ENCODE assay signal across 32 cellular contexts in the genomic region with DNA sequence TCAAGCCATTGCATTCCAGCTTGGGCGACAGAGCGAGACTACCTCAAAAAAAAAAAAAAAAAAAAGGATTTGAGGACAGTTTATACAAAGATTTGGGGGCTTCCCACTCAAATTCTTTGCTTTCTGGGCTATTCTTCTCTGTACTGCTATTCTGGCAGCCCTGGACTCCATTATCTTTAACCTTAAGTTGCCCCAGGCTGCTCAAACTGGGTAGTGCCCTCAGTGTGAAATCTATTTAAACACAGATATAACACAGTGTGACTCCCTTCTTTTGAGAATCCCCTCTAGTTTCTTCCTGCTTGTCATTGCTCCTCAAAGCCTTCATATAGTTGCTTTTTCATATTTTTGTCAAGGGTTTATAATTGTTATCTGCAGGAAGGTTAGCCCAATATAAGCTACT.
"Had no signal": no experiment of that assay in that cellular context is flagged by ENCODE, and none has a peak within 500 bp of the region (broad histone marks: within the 10 kb centered on the region; RNA-seq: fewer than 3 reads in every experiment).

No MANE protein-coding gene starts in this region.

- H3K4me3 Mint-ChIP-seq: activated CD4-positive, alpha-beta T cell treated with anti-CD3 and anti-CD28 coated beads, Interleukin-2, amount 10 ng/mL, durations not matched to agents 24 days and 14 days; activated CD8-positive, alpha-beta memory T cell treated with anti-CD3 and anti-CD28 coated beads, Interleukin-2, amount 10 ng/mL, durations not matched to agents 7 days and 5 days; activated naive CD8-positive, alpha-beta T cell treated with anti-CD3 and anti-CD28 coated beads, Interleukin-2, amount 50 U/mL, for 24 hours; activated T-cell treated with anti-CD3 and anti-CD28 coated beads, Interleukin-2, amount 50 U/mL, for 24 hours; activated T-helper 1 cell treated with anti-CD3 and anti-CD28 coated beads, Interleukin-12 subunit alpha, Interleukin-12 subunit beta, Interleukin-2, Interleukin-4 antibody, amounts not matched to agents 30 ng/mL and 10 ng/mL and 1 ng/mL, durations not matched to agents 14 hours and 24 hours and 36 hours; brain; central memory CD8-positive, alpha-beta T cell; IgD-negative memory B cell; T-cell had no signal

- H3K36me3 Mint-ChIP-seq: activated naive CD4-positive, alpha-beta T cell treated with anti-CD3 and anti-CD28 coated beads, Interleukin-2, amount 50 U/mL, for 72 hours had no signal

- ATAC-seq: activated CD8-positive, alpha-beta memory T cell treated with anti-CD3 and anti-CD28 coated beads, Interleukin-2, amount 10 ng/mL, durations not matched to agents 7 days and 5 days; activated naive CD4-positive, alpha-beta T cell treated with anti-CD3 and anti-CD28 coated beads, Interleukin-2, amount 50 U/mL, for 72 hours; activated naive CD8-positive, alpha-beta T cell treated with anti-CD3 and anti-CD28 coated beads, Interleukin-2, amount 50 U/mL, for 24 hours; Panc1; Right ventricle myocardium inferior; T-cell had no signal

- H3K4me1 Mint-ChIP-seq: activated CD4-positive, alpha-beta T cell treated with anti-CD3 and anti-CD28 coated beads, Interleukin-2, amount 10 ng/mL, durations not matched to agents 24 days and 14 days; activated CD8-positive, alpha-beta memory T cell treated with anti-CD3 and anti-CD28 coated beads, Interleukin-2, amount 10 ng/mL, durations not matched to agents 7 days and 5 days; activated naive CD8-positive, alpha-beta T cell treated with anti-CD3 and anti-CD28 coated beads, Interleukin-2, amount 50 U/mL, for 24 hours; central memory CD8-positive, alpha-beta T cell; T-cell had no signal

- H3K27ac Mint-ChIP-seq: activated CD4-positive, alpha-beta T cell treated with anti-CD3 and anti-CD28 coated beads, Interleukin-2, amount 10 ng/mL, durations not matched to agents 24 days and 14 days; activated CD8-positive, alpha-beta memory T cell treated with anti-CD3 and anti-CD28 coated beads, Interleukin-2, amount 10 ng/mL, durations not matched to agents 7 days and 5 days; activated naive CD4-positive, alpha-beta T cell treated with anti-CD3 and anti-CD28 coated beads, Interleukin-2, amount 50 U/mL, for 72 hours; activated naive CD8-positive, alpha-beta T cell treated with anti-CD3 and anti-CD28 coated beads, Interleukin-2, amount 50 U/mL, for 24 hours; activated T-cell treated with anti-CD3 and anti-CD28 coated beads, Interleukin-2, amount 50 U/mL, for 24 hours; activated T-helper 1 cell treated with anti-CD3 and anti-CD28 coated beads, Interleukin-12 subunit alpha, Interleukin-12 subunit beta, Interleukin-2, Interleukin-4 antibody, amounts not matched to agents 30 ng/mL and 10 ng/mL and 1 ng/mL, durations not matched to agents 14 hours and 24 hours and 36 hours; T-cell had no signal

- H3K9me3 Mint-ChIP-seq: activated CD4-positive, alpha-beta T cell treated with anti-CD3 and anti-CD28 coated beads, Interleukin-2, amount 10 ng/mL, durations not matched to agents 24 days and 14 days; activated naive CD4-positive, alpha-beta T cell treated with anti-CD3 and anti-CD28 coated beads, Interleukin-2, amount 50 U/mL, for 72 hours; activated naive CD8-positive, alpha-beta T cell treated with anti-CD3 and anti-CD28 coated beads, Interleukin-2, amount 50 U/mL, for 24 hours; activated T-cell treated with anti-CD3 and anti-CD28 coated beads, Interleukin-2, amount 50 U/mL, for 24 hours; activated T-helper 1 cell treated with anti-CD3 and anti-CD28 coated beads, Interleukin-12 subunit alpha, Interleukin-12 subunit beta, Interleukin-2, Interleukin-4 antibody, amounts not matched to agents 30 ng/mL and 10 ng/mL and 1 ng/mL, durations not matched to agents 14 hours and 24 hours and 36 hours; brain; central memory CD8-positive, alpha-beta T cell; IgD-negative memory B cell; T-cell had no signal

- FAIRE-seq: astrocyte had no signal

- H3K27me3 Mint-ChIP-seq: activated CD4-positive, alpha-beta T cell treated with anti-CD3 and anti-CD28 coated beads, Interleukin-2, amount 10 ng/mL, durations not matched to agents 24 days and 14 days; activated CD8-positive, alpha-beta memory T cell treated with anti-CD3 and anti-CD28 coated beads, Interleukin-2, amount 10 ng/mL, durations not matched to agents 7 days and 5 days; activated naive CD8-positive, alpha-beta T cell treated with anti-CD3 and anti-CD28 coated beads, Interleukin-2, amount 50 U/mL, for 24 hours; activated T-cell treated with anti-CD3 and anti-CD28 coated beads, Interleukin-2, amount 50 U/mL, for 24 hours; brain; central memory CD8-positive, alpha-beta T cell; IgD-negative memory B cell; T-cell had no signal

- DNase-seq: activated CD4-positive, alpha-beta T cell treated with anti-CD3 and anti-CD28 coated beads, Interleukin-2, amount 10 ng/mL, durations not matched to agents 24 days and 14 days; activated CD4-positive, alpha-beta T cell treated with anti-CD3 and anti-CD28 coated beads, Interleukin-2, amount 50 U/mL, for 48 hours; activated CD4-positive, CD25-positive, alpha-beta regulatory T cell treated with anti-CD3 and anti-CD28 coated beads, Interleukin-2, amount 50 U/mL, for 72 hours; activated CD8-positive, alpha-beta memory T cell treated with anti-CD3 and anti-CD28 coated beads, Interleukin-2, amount 10 ng/mL, durations not matched to agents 7 days and 5 days; activated effector memory CD4-positive, alpha-beta T cell treated with anti-CD3 and anti-CD28 coated beads, Interleukin-2, amount 50 U/mL, for 16 hours; activated naive CD4-positive, alpha-beta T cell treated with Interleukin-2 at 50 U/mL for 16 hours; activated naive CD8-positive, alpha-beta T cell treated with anti-CD3 and anti-CD28 coated beads, Interleukin-2, amount 50 U/mL, for 24 hours; activated T-cell treated with anti-CD3 and anti-CD28 coated beads, Interleukin-2, amount 50 U/mL, for 24 hours; amygdala; KG1; NCI-H1048; NCI-H1417 treated with DMSO at 0.1 percent for 48 hours; NCI-H1694; NCI-H2029; NCI-H2107; NCI-H2171 treated with DMSO at 0.1 percent for 48 hours; NCI-H345; NCI-H510A; NCI-H526 treated with DMSO at 0.1 percent for 48 hours; NK-92 treated with Interleukin-12 subunit alpha and Interleukin-12 subunit beta, amount 100 ng/mL, for 24 hours; OCI-M1; RPMI8226; T-cell; T-helper 2 cell had no signal
